2 cellular contexts compared by ENCODE assay signal in genomic region chr16:2533912-2534311, GRCh38.
TF ChIP-seq lines count a peak whose summit lies in the region.

No MANE protein-coding gene starts in this region.

TF ChIP-seq in HCT116, 20 proteins besides CTCF, POLR2A, EP300 and RAD21:
- no peak for TF ChIP-seq ELF1 (IDR thresholded peaks at IDR 0.05; ENCODE audit: borderline replicate concordance, low read depth)
- no peak for TF ChIP-seq ZFX (IDR thresholded peaks at IDR 0.05)
- no peak for TF ChIP-seq SIN3A (IDR thresholded peaks at IDR 0.05; ENCODE audit: low read depth)
- TF ChIP-seq EGR1 (IDR thresholded peaks at IDR 0.05; ENCODE audit: low read depth): no peak

TF ChIP-seq in K562, 482 proteins besides CTCF, POLR2A, EP300 and RAD21:
- 0 out of 2 replicates have a peak, but pooled peaks have one; percentile 24 for TF ChIP-seq POLR2G (IDR thresholded peaks at IDR 0.05; ENCODE audit: low read depth, low read length)
- no peak for TF ChIP-seq ZNF143 (CRISPR knock-in tag; IDR thresholded peaks at IDR 0.05)
- TF ChIP-seq ZNF121 (CRISPR knock-in tag; conservative IDR thresholded peaks at IDR 0.05): peak; percentile 95
TF ChIP-seq in K562: peak in this region for 2.
